8 cellular contexts compared by ENCODE assay signal in genomic region chr9:122213589-122214413, GRCh38. TPM values are rescaled to one million over a fixed set of nuclear protein-coding genes. Genes with fewer than 3 reads are reported as not detected.
DNase-seq lines count a peak whose midpoint lies in the region; ATAC-seq and TF ChIP-seq lines count a peak whose summit lies in the region.

No MANE protein-coding gene starts in this region.

- DNase-seq in COLO829 (ENCODE audit: low spot score) = peak; percentile 83
- DNase-seq in HFFc6 = no peak
- peak; percentile 83 for DNase-seq in NCI-H2171 (lab: John Stamatoyannopoulos, UW)
- DNase-seq in activated CD4-positive, alpha-beta T cell treated with anti-CD3 and anti-CD28 coated beads, Interleukin-2, amount 50 U/mL, for 48 hours = peak; percentile 46 to 56
- DNase-seq in neuronal stem cell (ENCODE audit: low spot score) = peak; percentile 82
- peak in 1 of 2 donors; percentile 90 for DNase-seq in upper lobe of left lung
- DNase-seq in ureter (ENCODE audit: low spot score) = no peak

- H3K14ac ChIP-seq in neuronal stem cell (ENCODE audit: low read length) = no peak overlapping the region

- no peak overlapping the region for H3K9ac ChIP-seq in neuronal stem cell (ENCODE audit: low read depth, low read length, poor library complexity)

- 8 to 10% methylated on average over 80 to 93 of the region's 93 CpGs for WGBS in esophagus, 2 donors
- WGBS in neuronal stem cell (ENCODE audit: extremely low coverage in 2 of 2, insufficient read length in 2 of 2, insufficient replicate concordance in 1 of 2), 2 donors = no CpG with 5 or more reads among the region's 93 CpGs
- 30 to 39% methylated on average over 27 to 76 of the region's 93 CpGs for WGBS in upper lobe of left lung, 2 donors

- no peak overlapping the region for H3K4ac ChIP-seq in neuronal stem cell (ENCODE audit: low read length)

- peak overlapping the region; percentile 89 for H3K4me2 ChIP-seq in neuronal stem cell (ENCODE audit: insufficient read depth, low read length, poor library complexity, severe bottlenecking)

- peak overlapping the region; percentile 69 for H3K23ac ChIP-seq in neuronal stem cell (ENCODE audit: low read depth, low read length, poor library complexity)

- no peak for TF ChIP-seq POLR2A in upper lobe of left lung (IDR thresholded peaks at IDR 0.05)

- H2BK120ac ChIP-seq in neuronal stem cell (ENCODE audit: low read depth, low read length) = no peak overlapping the region

- H3K18ac ChIP-seq in neuronal stem cell (ENCODE audit: low read length) = peak overlapping the region; percentile 88

- H3K4me1 ChIP-seq in esophagus (ENCODE audit: control insufficient read depth in 2 of 2, insufficient read depth in 2 of 2, low read length in 1 of 2) (peaks cover 4 to 11% of the 10 kb centered on the region in 2 donors), neuronal stem cell (ENCODE audit: control insufficient read depth in 2 of 2, insufficient read depth in 1 of 2, low read depth in 1 of 2, low read length in 2 of 2) (peaks cover 0 to 4% of the 10 kb centered on the region in 2 donors), upper lobe of left lung (peaks cover 12 to 16% (median 14%) of the 10 kb centered on the region in 4 donors)

- peak; percentile 21; the same call in 1 of the 2 replicates for TF ChIP-seq CTCF in HFFc6 (IDR thresholded peaks at IDR 0.05)
- TF ChIP-seq CTCF in upper lobe of left lung (IDR thresholded peaks at IDR 0.05) = no peak

- H4K91ac ChIP-seq in neuronal stem cell (ENCODE audit: low read depth, low read length, poor library complexity) = no peak overlapping the region

- no peaks in the 10 kb centered on the region for H3K9me3 Mint-ChIP-seq in HFFc6

- H2BK15ac ChIP-seq in neuronal stem cell (ENCODE audit: low read length) = no peak overlapping the region

- H3K27me3 ChIP-seq in esophagus (ENCODE audit: control insufficient read depth in 1 of 2, insufficient read depth in 2 of 2, low read length in 2 of 2) (peaks cover 0 to 3% of the 10 kb centered on the region in 2 donors), neuronal stem cell (ENCODE audit: control insufficient read depth in 3 of 3, insufficient read depth in 3 of 3, low read depth in 1 of 3, low read length in 3 of 3) (peaks cover 42 to 95% (median 74%) of the 10 kb centered on the region in 3 experiments), upper lobe of left lung (peaks cover 0 to 24% (median 10%) of the 10 kb centered on the region in 4 donors)

- peaks cover 81% of the 10 kb centered on the region for H3K27me3 Mint-ChIP-seq in HFFc6 (ENCODE audit: insufficient read depth)

- H3K9me3 ChIP-seq in esophagus (ENCODE audit: control insufficient read depth in 2 of 2, insufficient read depth in 1 of 2, low read depth in 1 of 2, low read length in 1 of 2) (no peaks in the 10 kb centered on the region), neuronal stem cell (replicated peaks in 1 of 2; ENCODE audit: control insufficient read depth in 2 of 2, insufficient read depth in 1 of 2, low read depth in 1 of 2, low read length in 2 of 2) (peaks cover 2 to 8% of the 10 kb centered on the region in 2 donors), upper lobe of left lung (no peaks in the 10 kb centered on the region)

- H4K8ac ChIP-seq in neuronal stem cell (ENCODE audit: low read depth, low read length) = no peak overlapping the region

- H2AK5ac ChIP-seq in neuronal stem cell (ENCODE audit: low read depth, low read length) = peak overlapping the region; percentile 51

- peaks cover 18% of the 10 kb centered on the region for H3K4me1 Mint-ChIP-seq in HFFc6 (ENCODE audit: low read depth)

- no peaks in the 10 kb centered on the region for H3K36me3 ChIP-seq in esophagus (ENCODE audit: control insufficient read depth in 2 of 2, insufficient read depth in 2 of 2, low read length in 1 of 2)
- H3K36me3 ChIP-seq in neuronal stem cell (replicated peaks in 1 of 2; ENCODE audit: control insufficient read depth in 2 of 2, insufficient read depth in 2 of 2, low read length in 2 of 2) = no peaks in the 10 kb centered on the region
- H3K36me3 ChIP-seq in upper lobe of left lung = no peaks in the 10 kb centered on the region

- H3K4me3 Mint-ChIP-seq in HFFc6 = peak overlapping the region; percentile 66; the same call in 1 of the 2 replicates

- H2AFZ ChIP-seq in neuronal stem cell (ENCODE audit: low read length) = peak overlapping the region; percentile 86

- H2BK5ac ChIP-seq in neuronal stem cell (ENCODE audit: low read length) = no peak overlapping the region

- ATAC-seq in upper lobe of left lung (ENCODE audit: low FRiP score in 2 of 2) = peak in 1 of 2 donors; percentile 45

- H3K27ac ChIP-seq in esophagus (ENCODE audit: low read depth in 2 of 2, low read length in 1 of 2) (no peak overlapping the region), neuronal stem cell (replicated peaks; ENCODE audit: low read length) (no peak overlapping the region), upper lobe of left lung (no peak overlapping the region)

- TF ChIP-seq EP300 in upper lobe of left lung (IDR thresholded peaks at IDR 0.05) = no peak

- no peaks in the 10 kb centered on the region for H3K36me3 Mint-ChIP-seq in HFFc6 (ENCODE audit: low read depth)

- H2BK12ac ChIP-seq in neuronal stem cell (ENCODE audit: low read length) = no peak overlapping the region

- H3K4me3 ChIP-seq in esophagus (ENCODE audit: low read depth in 1 of 2, low read length in 2 of 2) (peak overlapping the region; percentile 3 to 44), neuronal stem cell (ENCODE audit: low read length in 2 of 2) (peak overlapping the region; percentile 39 to 70), upper lobe of left lung (peak overlapping the region; percentile 5 to 44 (median 36))

- no peak overlapping the region for H3K27ac Mint-ChIP-seq in HFFc6

- peaks cover 3% of the 10 kb centered on the region for H3K79me1 ChIP-seq in neuronal stem cell (ENCODE audit: low read depth, low read length)

RNA-seq across cellular contexts. Expression of gene LHX6, which starts 15.0 kb away (rescaled TPM):
- not detected for total RNA-seq in HFFc6 (2021; fragmentation: NEBNext Ultra II Directional; extraction: Animal tissue kit (Norgen Biotek cat#: 25700))
- polyA plus RNA-seq in esophagus = 1 to 10 TPM in 1 of 2 donors, under 1 TPM in 1; 0.63 to 1.0 TPM
- polyA plus RNA-seq in neuronal stem cell (2013, experiment 1 of 2) = 0.04 TPM
- polyA plus RNA-seq in neuronal stem cell (2013, experiment 2 of 2) = 0.12 TPM
- 10 to 100 TPM in 1 of 6 donors, 1 to 10 TPM in 5; 1.0 to 11.3 (median 2.9) TPM for total RNA-seq in upper lobe of left lung
- total RNA-seq in ureter = 5.7 TPM

RNA-seq across cellular contexts. Expression of gene RBM18, which starts 50.8 kb away (rescaled TPM):
- 10 to 100 TPM; 25.6 to 30.5 (median 27.6) TPM for total RNA-seq in HFFc6 (2021; fragmentation: NEBNext Ultra II Directional; extraction: Animal tissue kit (Norgen Biotek cat#: 25700))
- 1 to 10 TPM; 3.1 to 6.3 TPM for polyA plus RNA-seq in esophagus
- 12.7 TPM for polyA plus RNA-seq in neuronal stem cell (2013, experiment 1 of 2)
- polyA plus RNA-seq in neuronal stem cell (2013, experiment 2 of 2) = 12.1 TPM
- total RNA-seq in upper lobe of left lung (10 to 100 TPM in 3 of 6 donors, 1 to 10 TPM in 3; 3.0 to 19.9 (median 11.8) TPM), ureter (25.0 TPM)

RNA-seq across cellular contexts. Expression of gene MRRF, which starts 50.9 kb away (rescaled TPM):
- total RNA-seq in HFFc6 (2021; fragmentation: NEBNext Ultra II Directional; extraction: Animal tissue kit (Norgen Biotek cat#: 25700)) = 10 to 100 TPM; 27.1 to 32.2 (median 29.4) TPM
- 10 to 100 TPM; 22.4 to 36.3 TPM for polyA plus RNA-seq in esophagus
- polyA plus RNA-seq in neuronal stem cell (2013, experiment 1 of 2) = 21.2 TPM
- 23.2 TPM for polyA plus RNA-seq in neuronal stem cell (2013, experiment 2 of 2)
- total RNA-seq in upper lobe of left lung = 10 to 100 TPM; 21.4 to 54.5 (median 29.7) TPM
- 61.5 TPM for total RNA-seq in ureter

RNA-seq across cellular contexts. Expression of gene MORN5, which starts 54.1 kb away (rescaled TPM):
- total RNA-seq in HFFc6 (2021; fragmentation: NEBNext Ultra II Directional; extraction: Animal tissue kit (Norgen Biotek cat#: 25700)) = not detected
- polyA plus RNA-seq in esophagus = 1 to 10 TPM in 1 of 2 donors, under 1 TPM in 1; 0.69 to 2.3 TPM
- polyA plus RNA-seq in neuronal stem cell (2013, experiment 1 of 2) = 0.61 TPM
- polyA plus RNA-seq in neuronal stem cell (2013, experiment 2 of 2) = 1.4 TPM
- total RNA-seq in upper lobe of left lung = 10 to 100 TPM in 3 of 6 donors, 1 to 10 TPM in 2, not detected in 1; 3.5 to 33.5 (median 10.5) TPM
- total RNA-seq in ureter = 1.4 TPM

RNA-seq across cellular contexts. Expression of gene NDUFA8, which starts 54.2 kb away (rescaled TPM):
- total RNA-seq in HFFc6 (2021; fragmentation: NEBNext Ultra II Directional; extraction: Animal tissue kit (Norgen Biotek cat#: 25700)) = 10 to 100 TPM; 67.4 to 76.6 (median 72.8) TPM
- polyA plus RNA-seq in esophagus = 10 to 100 TPM; 66.1 to 82.7 TPM
- 74.6 TPM for polyA plus RNA-seq in neuronal stem cell (2013, experiment 1 of 2)
- 76.8 TPM for polyA plus RNA-seq in neuronal stem cell (2013, experiment 2 of 2)
- total RNA-seq in upper lobe of left lung = 10 to 100 TPM; 25.6 to 46.5 (median 35.5) TPM
- total RNA-seq in ureter = 38.1 TPM

Comparison
In these comparisons a context has a peak if more than half of its experiments do, and no peak if none do; other contexts are left out.
1. DNase-seq: peak in COLO829 (single experiment), NCI-H2171 (single experiment), activated CD4-positive, alpha-beta T cell treated with anti-CD3 and anti-CD28 coated beads, Interleukin-2, amount 50 U/mL, for 48 hours (2 of 2) and neuronal stem cell (single experiment); none in HFFc6 (single experiment) and ureter (single experiment).
2. Peak in every context shown above with its lines, with median percentiles within 50 percentile points of each other: H3K4me3 ChIP-seq.